Comparison of ENCODE assay signal across 22 cellular contexts in the genomic region with DNA sequence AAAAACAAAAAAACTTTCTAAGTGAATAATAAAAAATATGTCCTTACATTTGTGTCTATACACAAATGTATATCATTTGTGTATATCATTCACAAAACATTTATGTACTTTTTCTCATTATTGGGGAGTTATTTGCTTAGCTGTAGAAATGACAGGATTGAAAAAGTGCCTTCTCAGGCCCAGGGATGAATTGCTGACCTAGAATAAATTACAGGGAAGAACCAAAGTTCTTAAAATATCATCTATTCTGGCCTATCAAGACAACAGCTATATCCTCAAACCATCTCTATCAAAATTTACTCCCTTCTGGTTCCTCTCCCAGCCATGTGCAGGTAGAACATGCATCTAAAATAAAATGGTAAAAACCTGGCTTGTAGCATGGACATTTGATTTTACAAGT. TPM values are rescaled to one million over a fixed set of nuclear protein-coding genes. Genes with fewer than 3 reads are reported as not detected.
DNase-seq lines count a peak whose midpoint lies in the region; ATAC-seq and TF ChIP-seq lines count a peak whose summit lies in the region.
"Had no signal": no experiment of that assay in that cellular context is flagged by ENCODE, and none has a peak within 500 bp of the region (broad histone marks: within the 10 kb centered on the region; RNA-seq: fewer than 3 reads in every experiment).

No MANE protein-coding gene starts in this region.

- H3K9me3 ChIP-seq in Karpas-422 (ENCODE audit: low read length): no peaks in the 10 kb centered on the region
- H3K9me3 ChIP-seq: BLaER1, SK-N-SH had no signal

- no peak overlapping the region for H3K4me3 Mint-ChIP-seq in activated CD4-positive, alpha-beta T cell treated with anti-CD3 and anti-CD28 coated beads for 36 hours
- no peak overlapping the region for H3K4me3 Mint-ChIP-seq in activated B cell treated with CpG ODN at 0.5 μM for 24 hours
- peak overlapping the region; percentile 17 for H3K4me3 Mint-ChIP-seq in type B pancreatic cell
- H3K4me3 Mint-ChIP-seq: CD8-positive, alpha-beta T cell had no signal

- no peaks in the 10 kb centered on the region for H3K36me3 ChIP-seq in Karpas-422 (ENCODE audit: insufficient read depth, low read length)
- H3K36me3 ChIP-seq: BLaER1 had no signal

- H3K4me3 ChIP-seq in Karpas-422 (ENCODE audit: low read length): no peak overlapping the region
- H3K4me3 ChIP-seq: BLaER1, PC-9 had no signal

- peaks cover 35% of the 10 kb centered on the region for H3K4me1 ChIP-seq in Karpas-422 (ENCODE audit: low read length)

- H3K27me3 ChIP-seq in Karpas-422 (ENCODE audit: low read length): no peaks in the 10 kb centered on the region
- H3K27me3 ChIP-seq: BLaER1 had no signal

- ATAC-seq in activated CD4-positive, alpha-beta T cell treated with anti-CD3 and anti-CD28 coated beads for 36 hours: no peak
- ATAC-seq in activated B cell treated with CpG ODN at 0.5 μM for 24 hours (ENCODE audit: low read depth): no peak
- ATAC-seq: CD8-positive, alpha-beta T cell had no signal

- peak overlapping the region; percentile 79 for H2AFZ ChIP-seq in Karpas-422 (ENCODE audit: low read length)
- H2AFZ ChIP-seq: PC-9 had no signal

- no peaks in the 10 kb centered on the region for H3K9me3 Mint-ChIP-seq in activated CD4-positive, alpha-beta T cell treated with anti-CD3 and anti-CD28 coated beads for 36 hours (ENCODE audit: low read depth)
- H3K9me3 Mint-ChIP-seq in activated B cell treated with CpG ODN at 0.5 μM for 24 hours (no peaks in the 10 kb centered on the region), type B pancreatic cell (peaks cover under 1% of the 10 kb centered on the region)
- H3K9me3 Mint-ChIP-seq: CD8-positive, alpha-beta T cell had no signal

- H3K4me2 ChIP-seq in Karpas-422 (ENCODE audit: low read depth, low read length, poor library complexity, severe bottlenecking): no peak overlapping the region
- H3K4me2 ChIP-seq: BLaER1, KMS-11, PC-9, SK-N-SH had no signal

- H3K79me2 ChIP-seq in Karpas-422 (ENCODE audit: low read length): peaks cover 30% of the 10 kb centered on the region

- H3K27ac ChIP-seq in Karpas-422 (ENCODE audit: low read length) (no peak overlapping the region), RWPE1 (no peak overlapping the region)
- H3K27ac ChIP-seq: 22Rv1, BLaER1, KMS-11, PC-9 had no signal

- no peaks in the 10 kb centered on the region for H3K9me2 ChIP-seq in Karpas-422 (replicated peaks; ENCODE audit: insufficient read depth, low read length)
- H3K9me2 ChIP-seq: SK-N-SH had no signal

- peaks cover 20% of the 10 kb centered on the region for H3K4me1 Mint-ChIP-seq in activated CD4-positive, alpha-beta T cell treated with anti-CD3 and anti-CD28 coated beads for 36 hours
- H3K4me1 Mint-ChIP-seq in activated B cell treated with CpG ODN at 0.5 μM for 24 hours (peaks cover 22% of the 10 kb centered on the region), type B pancreatic cell (ENCODE audit: unreplicated experiment) (peaks cover 30% of the 10 kb centered on the region)

- H3K27me3 Mint-ChIP-seq in activated CD4-positive, alpha-beta T cell treated with anti-CD3 and anti-CD28 coated beads for 36 hours: peaks cover 3% of the 10 kb centered on the region
- H3K27me3 Mint-ChIP-seq in activated B cell treated with CpG ODN at 0.5 μM for 24 hours (peaks cover 10% of the 10 kb centered on the region), type B pancreatic cell (peaks cover 8% of the 10 kb centered on the region)

- CTCF ChIA-PET in activated CD4-positive, alpha-beta T cell treated with anti-CD3 and anti-CD28 coated beads for 36 hours (lab: Charles Lee): interaction anchor here (1.3 to 4.8 kb wide), 2 partner anchors 15 kb away, joined by 3 to 53 read pairs; no protein-coding TSS in a partner anchor
- CTCF ChIA-PET in activated B cell treated with CpG ODN at 0.5 μM for 24 hours (lab: Charles Lee) (interaction anchor here (0.6 kb wide), 1 partner anchor 11 kb away, joined by 3 read pairs; no protein-coding TSS in a partner anchor), RWPE1 (lab: Yijun Ruan, JAX) (interaction anchor here (0.6 to 1.4 kb wide), 2 partner anchors 16 to 51 kb away, joined by 4 to 5 read pairs; no protein-coding TSS in a partner anchor)

- peak overlapping the region; percentile 25 for H3K27ac Mint-ChIP-seq in activated CD4-positive, alpha-beta T cell treated with anti-CD3 and anti-CD28 coated beads for 36 hours
- H3K27ac Mint-ChIP-seq in activated B cell treated with CpG ODN at 0.5 μM for 24 hours: peak overlapping the region; percentile 47
- H3K27ac Mint-ChIP-seq in type B pancreatic cell: peak overlapping the region; percentile 53
- H3K27ac Mint-ChIP-seq: CD8-positive, alpha-beta T cell had no signal

- intact Hi-C loops in activated CD4-positive, alpha-beta T cell treated with anti-CD3 and anti-CD28 coated beads for 36 hours (cut with DNase I, micrococcal nuclease): loop anchor here in 1 of 2 experiments (5.0 kb wide), 1 partner anchor 620 kb away; a partner anchor contains a TSS
- intact Hi-C loops in activated B cell treated with CpG ODN at 0.5 μM for 24 hours (cut with micrococcal nuclease): no loop called here

- H4K20me1 ChIP-seq in Karpas-422 (ENCODE audit: insufficient read depth, low read depth, low read length): peaks cover 16% of the 10 kb centered on the region; the same call in 1 of the 2 replicates

- TF ChIP-seq CTCF in activated B cell treated with CpG ODN at 0.5 μM for 24 hours (IDR thresholded peaks at IDR 0.05) (no peak), type B pancreatic cell (conservative IDR thresholded peaks at IDR 0.05) (no peak), RWPE1 (conservative IDR thresholded peaks at IDR 0.05; ENCODE audit: low read depth) (no peak)

- H3K36me3 Mint-ChIP-seq in activated CD4-positive, alpha-beta T cell treated with anti-CD3 and anti-CD28 coated beads for 36 hours (ENCODE audit: low read depth): peaks cover 9% of the 10 kb centered on the region
- H3K36me3 Mint-ChIP-seq in activated B cell treated with CpG ODN at 0.5 μM for 24 hours (ENCODE audit: low read depth): peaks cover 7% of the 10 kb centered on the region
- no peaks in the 10 kb centered on the region for H3K36me3 Mint-ChIP-seq in type B pancreatic cell

- H3K9ac ChIP-seq in Karpas-422 (ENCODE audit: low read length): no peak overlapping the region
- H3K9ac ChIP-seq: BLaER1, KMS-11, SK-N-SH had no signal

- POLR2A ChIA-PET in activated CD4-positive, alpha-beta T cell treated with anti-CD3 and anti-CD28 coated beads for 36 hours (lab: Charles Lee): interaction anchor here (3.5 kb wide), 1 partner anchor 17 kb away, joined by 40 read pairs; no protein-coding TSS in a partner anchor
- POLR2A ChIA-PET in activated B cell treated with CpG ODN at 0.5 μM for 24 hours (lab: Charles Lee) (interaction anchor here (0.7 to 5.0 kb wide), 3 partner anchors 17 to 1164 kb away, joined by 6 to 133 read pairs (median 10); no protein-coding TSS in a partner anchor), RWPE1 (lab: Yijun Ruan, JAX; ENCODE audit: low non-redundant PET) (interaction anchor here (0.6 kb wide), 1 partner anchor 43 kb away, joined by 3 read pairs; no protein-coding TSS in a partner anchor)

- no peak for DNase-seq in activated CD4-positive, alpha-beta T cell treated with anti-CD3 and anti-CD28 coated beads for 36 hours
- no peak for DNase-seq in activated CD4-positive, alpha-beta T cell treated with anti-CD3 and anti-CD28 coated beads for 48 hours
- no peak for DNase-seq in Karpas-422
- no peak for DNase-seq in activated B cell treated with CpG ODN at 0.5 μM for 24 hours
- no peak for DNase-seq in type B pancreatic cell (ENCODE audit: extremely low spot score, unreplicated experiment)
- DNase-seq in RWPE1 (ENCODE audit: low spot score): no peak
- no peak for DNase-seq in NOMO-1 treated with dmso at 0.1 percent for 144 hours (lab: John Stamatoyannopoulos, UW; ENCODE audit: unreplicated experiment)
- no peak for DNase-seq in NCI-H748 (lab: John Stamatoyannopoulos, UW; ENCODE audit: unreplicated experiment)
- DNase-seq: ACHN; CD8-positive, alpha-beta T cell; MV-4-11; NCI-H1105 treated with DMSO at 0.1 percent for 48 hours; NCI-H1694; NCI-H2081; NCI-H2171 treated with DMSO at 0.1 percent for 48 hours; NCI-H524 treated with DMSO at 0.1 percent for 48 hours; PC-9; SIG-M5; SK-N-SH had no signal

RNA-seq across cellular contexts. Expression of a gene that starts 1.9 kb away (rescaled TPM):
- 10 to 100 TPM; 57.9 to 58.9 TPM for total RNA-seq in activated CD4-positive, alpha-beta T cell treated with anti-CD3 and anti-CD28 coated beads for 36 hours
- 50.9 and 76.3 TPM in 2 replicates for total RNA-seq in Karpas-422 (2014; rRNA removed; shearing (Covaris generic); ENCODE audit: low replicate concordance)
- total RNA-seq in activated B cell treated with CpG ODN at 0.5 μM for 24 hours: 53.3 and 61.0 TPM in 2 replicates
- total RNA-seq in type B pancreatic cell (ENCODE audit: low replicate concordance): 86.7 and 123 TPM in 2 replicates

RNA-seq across cellular contexts. Expression of a gene that starts 24.9 kb away (rescaled TPM):
- 10 to 100 TPM; 48.5 to 52.0 TPM for total RNA-seq in activated CD4-positive, alpha-beta T cell treated with anti-CD3 and anti-CD28 coated beads for 36 hours
- 41.6 and 69.3 TPM in 2 replicates for total RNA-seq in Karpas-422 (2014; rRNA removed; shearing (Covaris generic); ENCODE audit: low replicate concordance)
- total RNA-seq in activated B cell treated with CpG ODN at 0.5 μM for 24 hours (38.3 and 40.6 TPM in 2 replicates), type B pancreatic cell (ENCODE audit: low replicate concordance) (35.9 and 43.7 TPM in 2 replicates)
